In the genomic region with DNA sequence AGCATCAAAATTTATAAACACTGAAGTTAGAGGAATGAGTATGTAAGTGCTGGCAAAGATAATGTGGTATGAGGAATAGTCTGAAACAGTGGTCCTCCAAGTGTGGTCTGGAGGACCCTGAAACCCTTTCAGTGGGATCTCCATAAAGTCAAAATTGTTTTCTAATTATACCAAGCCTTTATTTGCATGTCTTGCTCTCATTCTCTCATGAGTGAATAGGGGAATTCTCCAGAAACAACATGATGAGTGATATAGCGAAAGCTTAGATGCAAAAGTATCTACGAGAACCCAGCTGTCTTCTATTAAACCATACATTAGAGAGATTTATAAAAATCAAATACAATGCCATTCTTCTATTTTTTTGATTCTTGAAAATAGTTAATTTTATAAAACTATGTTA, we compare ENCODE assay signal across 14 cellular contexts.
DNase-seq lines count a peak whose midpoint lies in the region; ATAC-seq and TF ChIP-seq lines count a peak whose summit lies in the region.
"Had no signal": no experiment of that assay in that cellular context is flagged by ENCODE, and none has a peak within 500 bp of the region (broad histone marks: within the 10 kb centered on the region; RNA-seq: fewer than 3 reads in every experiment).

No MANE protein-coding gene starts in this region.

- peak; percentile 73 for ATAC-seq in GM18519 (IDR thresholded peaks at IDR 0.05; ENCODE audit: low FRiP score, unreplicated experiment)
- peak; percentile 42 for ATAC-seq in GM21381 (IDR thresholded peaks at IDR 0.05; ENCODE audit: unreplicated experiment)
- ATAC-seq in HG02938 (IDR thresholded peaks at IDR 0.05; ENCODE audit: unreplicated experiment), result peak; percentile 64
- peak; percentile 65 for ATAC-seq in HG03520 (IDR thresholded peaks at IDR 0.05; ENCODE audit: unreplicated experiment)
- ATAC-seq: SK-N-SH treated with all-trans-retinoic acid at 6 μM for 48 hours, WTC11 had no signal

- no peak overlapping the region for H3K4me3 ChIP-seq in tibial artery
- H3K4me3 ChIP-seq: colonic mucosa had no signal

- no peaks in the 10 kb centered on the region for H3K9me3 ChIP-seq in tibial artery
- H3K9me3 ChIP-seq: colonic mucosa had no signal

- H3K36me3 ChIP-seq in tibial artery, result no peaks in the 10 kb centered on the region
- H3K36me3 ChIP-seq: colonic mucosa had no signal

- peaks cover 0 to 12% (median 4%) of the 10 kb centered on the region in 4 donors for H3K4me1 ChIP-seq in tibial artery
- H3K4me1 ChIP-seq: colonic mucosa had no signal

- intact Hi-C loops in tibial artery (cut with DNase I; ENCODE audit: low total_unique reads), result no loop called here

- no peak for TF ChIP-seq CTCF in tibial artery (IDR thresholded peaks at IDR 0.05)

- DNase-seq in HPDE6-E6E7 (ENCODE audit: extremely low spot score), result no peak
- no peak for DNase-seq in tibial artery
- DNase-seq in NCI-H510A treated with DMSO at 0.1 percent for 48 hours (lab: John Stamatoyannopoulos, UW), result no peak
- no peak for DNase-seq in D341Med (ENCODE audit: low spot score)
- DNase-seq: activated CD8-positive, alpha-beta memory T cell treated with anti-CD3 and anti-CD28 coated beads, Interleukin-2, amount 50 U/mL, for 48 hours; colonic mucosa; IMR-90; NCI-H1694 had no signal

- no peak overlapping the region for H3K27ac ChIP-seq in tibial artery
- H3K27ac ChIP-seq: colonic mucosa had no signal

- no peaks in the 10 kb centered on the region for H3K27me3 ChIP-seq in tibial artery
- H3K27me3 ChIP-seq: colonic mucosa had no signal
